Comparison of ENCODE assay signal across 8 cellular contexts in genomic region chr7:115477193-115477651, GRCh38.
DNase-seq lines count a peak whose midpoint lies in the region; ATAC-seq lines count a peak whose summit lies in the region.

No MANE protein-coding gene starts in this region.

- no peak overlapping the region for H3K23ac ChIP-seq in mesendoderm (ENCODE audit: low read length)

- no peak overlapping the region for H4K8ac ChIP-seq in mesendoderm (ENCODE audit: low read depth, low read length)

- ATAC-seq in HG03139 (IDR thresholded peaks at IDR 0.05; ENCODE audit: unreplicated experiment), result no peak
- ATAC-seq in HG03108 (IDR thresholded peaks at IDR 0.05; ENCODE audit: unreplicated experiment), result no peak

- H3K18ac ChIP-seq in mesendoderm (ENCODE audit: low read length), result peak overlapping the region; percentile 83

- WGBS in ectodermal cell, 2 experiments, result 1% methylated on average over 30 of the region's 30 CpGs
- WGBS in mesendoderm (ENCODE audit: extremely low coverage, insufficient coverage, low lambda C conversion rate), result no CpG with 5 or more reads among the region's 30 CpGs

- H3K4me2 ChIP-seq in mesendoderm (ENCODE audit: low read length), result peak overlapping the region; percentile 56

- no peak overlapping the region for H4K5ac ChIP-seq in mesendoderm (ENCODE audit: low read length)

- no peaks in the 10 kb centered on the region for H3K4me1 ChIP-seq in ectodermal cell (ENCODE audit: control insufficient read depth, insufficient read depth, low read length)
- H3K4me1 ChIP-seq in mesendoderm (ENCODE audit: control insufficient read depth, low read depth, low read length), result peaks cover 3% of the 10 kb centered on the region

- H2BK5ac ChIP-seq in mesendoderm (ENCODE audit: low read length), result no peak overlapping the region

- H3K36me3 ChIP-seq in ectodermal cell (ENCODE audit: control insufficient read depth, insufficient read depth, low read length) (no peaks in the 10 kb centered on the region), mesendoderm (ENCODE audit: control insufficient read depth, insufficient read depth, low read length) (no peaks in the 10 kb centered on the region)

- H3K56ac ChIP-seq in mesendoderm (ENCODE audit: low read length), result peak overlapping the region; percentile 80

- H3K4ac ChIP-seq in mesendoderm (ENCODE audit: low read depth, low read length), result no peak overlapping the region

- DNase-seq in stimulated activated CD4-positive, alpha-beta T cell treated with anti-CD3 and anti-CD28 coated beads, Interleukin-15, amount 100 ng/mL, for 24 hours, result peak; percentile 8
- DNase-seq in stimulated activated CD4-positive, alpha-beta T cell treated with anti-CD3 and anti-CD28 coated beads, Interleukin-1b, Interleukin-23, amount 100 ng/mL, for 48 hours, result no peak
- DNase-seq in mesendoderm (peak; percentile 64), superior temporal gyrus (ENCODE audit: extremely low spot score) (no peak), epidermal melanocyte (ENCODE audit: insufficient read length, low spot score) (no peak)

- H3K4me3 ChIP-seq in ectodermal cell (ENCODE audit: insufficient read depth, low read depth, low read length), result peak overlapping the region; percentile 39
- peak overlapping the region; percentile 16 for H3K4me3 ChIP-seq in mesendoderm (ENCODE audit: low read length)

- H2BK120ac ChIP-seq in mesendoderm (ENCODE audit: low read depth, low read length), result no peak overlapping the region

- H3K27me3 ChIP-seq in ectodermal cell (ENCODE audit: control insufficient read depth, insufficient read depth, low read length, poor library complexity, severe bottlenecking) (peaks cover 26% of the 10 kb centered on the region), mesendoderm (ENCODE audit: insufficient read depth, low read length, poor library complexity) (no peaks in the 10 kb centered on the region)

- H3K79me1 ChIP-seq in mesendoderm (ENCODE audit: low read length), result no peaks in the 10 kb centered on the region

- no peaks in the 10 kb centered on the region for H3K79me2 ChIP-seq in mesendoderm (ENCODE audit: control insufficient read depth, insufficient read depth, low read length)

- no peaks in the 10 kb centered on the region for H3K9me3 ChIP-seq in ectodermal cell (ENCODE audit: control insufficient read depth, low read length)

- H3K27ac ChIP-seq in ectodermal cell (ENCODE audit: insufficient read depth, low read depth, low read length, poor library complexity, severe bottlenecking), result no peak overlapping the region
- H3K27ac ChIP-seq in mesendoderm (ENCODE audit: low read depth, low read length), result no peak overlapping the region

- no peak overlapping the region for H2AK5ac ChIP-seq in mesendoderm (ENCODE audit: low read length)

- peak overlapping the region; percentile 63 for H3K9ac ChIP-seq in mesendoderm (ENCODE audit: low read length)

- no peak overlapping the region for H2BK15ac ChIP-seq in mesendoderm (replicated peaks; ENCODE audit: low read depth)

Comparison
In these comparisons a context has a peak if more than half of its experiments do, and no peak if none do; other contexts are left out.
1. DNase-seq: peak in stimulated activated CD4-positive, alpha-beta T cell treated with anti-CD3 and anti-CD28 coated beads, Interleukin-15, amount 100 ng/mL, for 24 hours (single experiment) and mesendoderm (single experiment); none in stimulated activated CD4-positive, alpha-beta T cell treated with anti-CD3 and anti-CD28 coated beads, Interleukin-1b, Interleukin-23, amount 100 ng/mL, for 48 hours (single experiment), superior temporal gyrus (single experiment) and epidermal melanocyte (single experiment).